Comparison of ENCODE assay signal across 13 cellular contexts in genomic region chr7:36058020-36058592, GRCh38.
DNase-seq lines count a peak whose midpoint lies in the region; ATAC-seq, FAIRE-seq and TF ChIP-seq lines count a peak whose summit lies in the region.
"Had no signal": no experiment of that assay in that cellular context is flagged by ENCODE, and none has a peak within 500 bp of the region (broad histone marks: within the 10 kb centered on the region; RNA-seq: fewer than 3 reads in every experiment).

No MANE protein-coding gene starts in this region.

- H3K4me1 ChIP-seq in upper lobe of left lung (no peaks in the 10 kb centered on the region), Peyer's patch (no peaks in the 10 kb centered on the region)
- H3K4me1 ChIP-seq: A549, suprapubic skin had no signal

- H3K27ac ChIP-seq in AG04450 (ENCODE audit: low read depth, low read length): peak overlapping the region; percentile 3
- no peak overlapping the region for H3K27ac ChIP-seq in upper lobe of left lung
- H3K27ac ChIP-seq in Peyer's patch: no peak overlapping the region
- H3K27ac ChIP-seq: A549, suprapubic skin had no signal

- 88 to 96% methylated on average over 9 of the region's 9 CpGs for WGBS in upper lobe of left lung, 2 donors

- peak; percentile 80 for ATAC-seq in GM19023 (IDR thresholded peaks at IDR 0.05; ENCODE audit: unreplicated experiment)
- ATAC-seq in GM21825 (IDR thresholded peaks at IDR 0.05; ENCODE audit: unreplicated experiment): peak; percentile 51
- ATAC-seq in HG03378 (IDR thresholded peaks at IDR 0.05; ENCODE audit: unreplicated experiment): peak; percentile 62
- ATAC-seq in upper lobe of left lung (ENCODE audit: low FRiP score in 2 of 2): no peak
- ATAC-seq: A549, Panc1 had no signal

- H3K4me3 ChIP-seq in AG04450 (ENCODE audit: low read depth, low read length) (no peak overlapping the region), upper lobe of left lung (no peak overlapping the region), Peyer's patch (no peak overlapping the region)
- H3K4me3 ChIP-seq: A549, suprapubic skin had no signal

- FAIRE-seq in urothelium cell line (lab: Jason Lieb, UNC): no peak
- FAIRE-seq: A549 had no signal

- TF ChIP-seq POLR2A in upper lobe of left lung (IDR thresholded peaks at IDR 0.05): no peak
- no peak for TF ChIP-seq POLR2A in Peyer's patch (IDR thresholded peaks at IDR 0.05)

- H3K36me3 ChIP-seq in upper lobe of left lung (no peaks in the 10 kb centered on the region), Peyer's patch (no peaks in the 10 kb centered on the region)
- H3K36me3 ChIP-seq: suprapubic skin had no signal

- POLR2A ChIA-PET in AG04450 (lab: Yijun Ruan, JAX): no interaction called here

- DNase-seq in AG04450 (ENCODE audit: low read depth, low spot score) (no peak), urothelium cell line (ENCODE audit: low spot score) (no peak), upper lobe of left lung (no peak), Peyer's patch (no peak)
- DNase-seq in stimulated activated CD4-positive, alpha-beta T cell treated with anti-CD3 and anti-CD28 coated beads, Interleukin-12 subunit alpha, Interleukin-12 subunit beta, amount 100 ng/mL, for 4 hours: no peak
- DNase-seq: activated naive CD8-positive, alpha-beta T cell treated with anti-CD3 and anti-CD28 coated beads, Interleukin-2, amount 10 ng/mL, durations not matched to agents 7 days and 5 days; Calu3 had no signal

- H3K27me3 ChIP-seq in AG04450 (ENCODE audit: control insufficient read depth, insufficient read depth, low read length) (peaks cover 20% of the 10 kb centered on the region), upper lobe of left lung (no peaks in the 10 kb centered on the region), Peyer's patch (no peaks in the 10 kb centered on the region)
- H3K27me3 ChIP-seq: suprapubic skin had no signal

- CTCF ChIA-PET in AG04450 (lab: Charles Lee): no interaction called here

- TF ChIP-seq EP300 in upper lobe of left lung (IDR thresholded peaks at IDR 0.05): no peak

- TF ChIP-seq CTCF in AG04450 (IDR thresholded peaks at IDR 0.05; ENCODE audit: low read depth, low read length) (no peak), upper lobe of left lung (IDR thresholded peaks at IDR 0.05) (no peak), Peyer's patch (IDR thresholded peaks at IDR 0.05) (no peak)

- no peaks in the 10 kb centered on the region for H3K9me3 ChIP-seq in AG04450 (ENCODE audit: control insufficient read depth, insufficient read depth, low read length)
- H3K9me3 ChIP-seq in upper lobe of left lung: no peaks in the 10 kb centered on the region
- H3K9me3 ChIP-seq in Peyer's patch: no peaks in the 10 kb centered on the region
- H3K9me3 ChIP-seq: A549, suprapubic skin had no signal

Comparison
In these comparisons a context has a peak if more than half of its experiments do, and no peak if none do; other contexts are left out.
1. ATAC-seq: peak in GM19023 (single experiment), GM21825 (single experiment) and HG03378 (single experiment); none in upper lobe of left lung (0 of 2).